ENCODE assay signal across 14 cellular contexts in the genomic region with DNA sequence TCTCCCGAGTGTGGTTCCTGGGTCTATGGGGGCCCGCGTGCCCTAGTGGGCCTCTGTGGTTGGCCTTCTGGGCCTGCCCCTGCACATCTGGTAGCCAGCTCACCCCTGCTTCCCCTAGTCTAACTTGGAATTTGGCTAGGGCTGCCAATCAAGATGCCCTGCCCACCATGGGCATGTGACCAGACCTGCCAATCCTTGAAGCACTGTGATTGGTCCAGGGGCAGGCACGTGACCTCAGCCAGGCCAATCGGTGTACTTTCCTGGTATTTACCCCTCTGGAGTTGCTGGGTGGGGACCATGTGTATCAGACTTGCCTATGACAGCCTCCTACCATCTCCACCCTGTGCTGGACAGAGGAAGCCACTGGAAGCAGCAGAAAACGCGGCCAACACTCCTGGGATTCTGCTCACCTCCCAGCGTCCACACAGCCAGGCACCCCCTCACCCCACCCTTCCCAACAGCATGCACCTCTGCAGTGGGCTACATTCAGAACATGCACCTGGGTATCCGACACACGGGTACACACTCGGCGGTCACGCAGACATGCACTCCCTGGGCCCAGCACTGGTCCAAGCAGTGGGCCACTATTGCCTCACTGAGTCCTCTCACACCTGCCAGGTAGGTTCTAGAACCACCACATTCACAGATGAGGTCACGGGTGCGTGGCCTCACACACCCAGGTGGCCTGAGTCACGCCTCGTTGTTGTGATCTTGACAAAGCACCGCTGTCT.
"Had no signal": no experiment of that assay in that cellular context is flagged by ENCODE, and none has a peak within 500 bp of the region (broad histone marks: within the 10 kb centered on the region; RNA-seq: fewer than 3 reads in every experiment).

No MANE protein-coding gene starts in this region.

- H3K4me3 ChIP-seq: gastrocnemius medialis, heart left ventricle, stomach, thoracic aorta had no signal

- H3K9me3 ChIP-seq: gastrocnemius medialis, thoracic aorta had no signal

- DNase-seq: activated CD4-positive, alpha-beta T cell treated with anti-CD3 and anti-CD28 coated beads, Interleukin-2, amount 50 U/mL, for 4 hours; activated CD4-positive, CD25-positive, alpha-beta regulatory T cell treated with anti-CD3 and anti-CD28 coated beads, Interleukin-2, amount 50 U/mL, for 72 hours; activated naive CD4-positive, alpha-beta T cell treated with anti-CD3 and anti-CD28 coated beads, Interleukin-2, amount 10 ng/mL, durations not matched to agents 7 days and 5 days; activated T-cell treated with anti-CD3 and anti-CD28 coated beads, Interleukin-2, amount 50 U/mL, for 1 hour; endodermal cell; gastrocnemius medialis; heart left ventricle; left colon; naive thymus-derived CD4-positive, alpha-beta T cell; stimulated activated CD4-positive, alpha-beta T cell treated with anti-CD3 and anti-CD28 coated beads, Interleukin-12 subunit alpha, Interleukin-12 subunit beta, amount 100 ng/mL, for 4 hours; stimulated activated CD4-positive, alpha-beta T cell treated with anti-CD3 and anti-CD28 coated beads, Interleukin-2, amount 100 ng/mL, for 24 hours; stomach; T-helper 9 cell had no signal

- H3K27ac Mint-ChIP-seq: activated naive CD4-positive, alpha-beta T cell treated with anti-CD3 and anti-CD28 coated beads, Interleukin-2, amount 10 ng/mL, durations not matched to agents 7 days and 5 days; endodermal cell; naive thymus-derived CD4-positive, alpha-beta T cell had no signal

- H3K4me1 Mint-ChIP-seq: activated naive CD4-positive, alpha-beta T cell treated with anti-CD3 and anti-CD28 coated beads, Interleukin-2, amount 10 ng/mL, durations not matched to agents 7 days and 5 days; endodermal cell; naive thymus-derived CD4-positive, alpha-beta T cell had no signal

- H3K27ac ChIP-seq: gastrocnemius medialis, heart left ventricle, stomach, thoracic aorta had no signal

- H3K4me1 ChIP-seq: gastrocnemius medialis, heart left ventricle, stomach had no signal

- H3K36me3 ChIP-seq: gastrocnemius medialis, heart left ventricle, stomach, thoracic aorta had no signal

- H3K4me3 Mint-ChIP-seq: activated naive CD4-positive, alpha-beta T cell treated with anti-CD3 and anti-CD28 coated beads, Interleukin-2, amount 10 ng/mL, durations not matched to agents 7 days and 5 days; endodermal cell; naive thymus-derived CD4-positive, alpha-beta T cell had no signal

- H3K36me3 Mint-ChIP-seq: activated naive CD4-positive, alpha-beta T cell treated with anti-CD3 and anti-CD28 coated beads, Interleukin-2, amount 10 ng/mL, durations not matched to agents 7 days and 5 days had no signal
